ENCODE assay signal across 8 cellular contexts in the genomic region with DNA sequence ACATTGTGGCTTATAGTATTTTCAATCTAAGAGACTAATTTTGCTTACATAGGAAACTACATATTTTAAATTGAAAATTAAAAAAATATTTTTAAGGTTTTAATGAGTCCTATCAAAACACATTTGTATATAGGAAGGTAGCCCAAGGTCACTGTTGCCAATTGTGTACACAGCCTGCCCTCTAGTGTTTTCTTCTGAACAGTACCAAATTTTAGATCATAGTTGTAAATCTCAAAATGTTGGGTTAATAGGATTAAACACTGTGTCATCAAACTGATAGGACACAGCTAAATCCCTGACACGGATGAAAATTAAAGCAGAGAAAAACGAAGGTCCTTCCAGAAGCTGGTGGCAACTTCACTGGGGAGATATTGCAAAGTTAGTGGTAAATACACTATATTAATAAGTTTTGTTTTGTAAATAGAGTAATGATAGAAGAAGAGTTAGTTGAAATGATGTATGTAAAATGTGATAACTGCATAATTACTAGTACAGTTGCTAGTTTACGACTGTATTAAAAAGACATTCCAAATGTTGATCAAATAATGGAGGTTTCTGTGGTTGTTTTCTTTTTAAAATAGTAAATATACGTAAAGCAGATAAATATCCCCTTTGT. TPM values are rescaled to one million over a fixed set of nuclear protein-coding genes. Genes with fewer than 3 reads are reported as not detected.
DNase-seq lines count a peak whose midpoint lies in the region; TF ChIP-seq lines count a peak whose summit lies in the region.
"Had no signal": no experiment of that assay in that cellular context is flagged by ENCODE, and none has a peak within 500 bp of the region (broad histone marks: within the 10 kb centered on the region; RNA-seq: fewer than 3 reads in every experiment).

No MANE protein-coding gene starts in this region.

- no peak overlapping the region for H3K4me3 Mint-ChIP-seq in progenitor cell of endocrine pancreas (ENCODE audit: low read depth)
- no peak overlapping the region for H3K4me3 Mint-ChIP-seq in activated T-helper 1 cell treated with anti-CD3 and anti-CD28 coated beads, Interleukin-12 subunit alpha, Interleukin-12 subunit beta, Interleukin-2, Interleukin-4 antibody, amounts not matched to agents 30 ng/mL and 10 ng/mL and 1 ng/mL, durations not matched to agents 14 hours and 24 hours and 36 hours

- no peaks in the 10 kb centered on the region for H3K9me3 Mint-ChIP-seq in progenitor cell of endocrine pancreas (ENCODE audit: low read depth)
- no peaks in the 10 kb centered on the region for H3K9me3 Mint-ChIP-seq in activated T-helper 1 cell treated with anti-CD3 and anti-CD28 coated beads, Interleukin-12 subunit alpha, Interleukin-12 subunit beta, Interleukin-2, Interleukin-4 antibody, amounts not matched to agents 30 ng/mL and 10 ng/mL and 1 ng/mL, durations not matched to agents 14 hours and 24 hours and 36 hours

- no peaks in the 10 kb centered on the region for H3K4me1 Mint-ChIP-seq in progenitor cell of endocrine pancreas (ENCODE audit: low read depth)
- no peaks in the 10 kb centered on the region for H3K4me1 Mint-ChIP-seq in activated T-helper 1 cell treated with anti-CD3 and anti-CD28 coated beads, Interleukin-12 subunit alpha, Interleukin-12 subunit beta, Interleukin-2, Interleukin-4 antibody, amounts not matched to agents 30 ng/mL and 10 ng/mL and 1 ng/mL, durations not matched to agents 14 hours and 24 hours and 36 hours (ENCODE audit: low read depth)

- peak; percentile 21 for DNase-seq in GDM1 (lab: John Stamatoyannopoulos, UW)
- peak; percentile 62 for DNase-seq in SK-MEL-5 (ENCODE audit: low read depth, low spot score)
- peak; percentile 77 for DNase-seq in fibroblast of pulmonary artery (ENCODE audit: low read depth)
- no peak for DNase-seq in progenitor cell of endocrine pancreas (ENCODE audit: low spot score, unreplicated experiment)
- DNase-seq in foreskin melanocyte = no peak
- no peak for DNase-seq in activated T-helper 1 cell treated with anti-CD3 and anti-CD28 coated beads, Interleukin-12 subunit alpha, Interleukin-12 subunit beta, Interleukin-2, Interleukin-4 antibody, amounts not matched to agents 30 ng/mL and 10 ng/mL and 1 ng/mL, durations not matched to agents 14 hours and 24 hours and 36 hours (ENCODE audit: low spot score)

- no peaks in the 10 kb centered on the region for H4K20me1 ChIP-seq in KMS-11 (ENCODE audit: insufficient read depth)

- H3K4me3 ChIP-seq in KMS-11 (IDR thresholded peaks at IDR 0.05; ENCODE audit: insufficient read depth, low read depth, low read length) (no peak overlapping the region), fibroblast of pulmonary artery (replicated peaks; ENCODE audit: low read depth, low read length) (no peak overlapping the region)
- H3K4me3 ChIP-seq: skin epidermis had no signal

- H3K4me1 ChIP-seq in KMS-11 (ENCODE audit: low read depth, poor library complexity, severe bottlenecking) = peaks cover 3% of the 10 kb centered on the region

- peaks cover 3% of the 10 kb centered on the region for H3K27me3 Mint-ChIP-seq in progenitor cell of endocrine pancreas
- peaks cover 11% of the 10 kb centered on the region for H3K27me3 Mint-ChIP-seq in activated T-helper 1 cell treated with anti-CD3 and anti-CD28 coated beads, Interleukin-12 subunit alpha, Interleukin-12 subunit beta, Interleukin-2, Interleukin-4 antibody, amounts not matched to agents 30 ng/mL and 10 ng/mL and 1 ng/mL, durations not matched to agents 14 hours and 24 hours and 36 hours (ENCODE audit: insufficient read depth)

- intact Hi-C loops in activated T-helper 1 cell treated with anti-CD3 and anti-CD28 coated beads, Interleukin-12 subunit alpha, Interleukin-12 subunit beta, Interleukin-2, Interleukin-4 antibody, amounts not matched to agents 30 ng/mL and 10 ng/mL and 1 ng/mL, durations not matched to agents 14 hours and 24 hours and 36 hours (cut with micrococcal nuclease) = loop anchor here (1.0 to 10.0 kb wide), 5 partner anchors 19 to 504 kb away; partner anchors contain the start of gene THOC1

- H3K27ac Mint-ChIP-seq in progenitor cell of endocrine pancreas = no peak overlapping the region
- no peak overlapping the region for H3K27ac Mint-ChIP-seq in activated T-helper 1 cell treated with anti-CD3 and anti-CD28 coated beads, Interleukin-12 subunit alpha, Interleukin-12 subunit beta, Interleukin-2, Interleukin-4 antibody, amounts not matched to agents 30 ng/mL and 10 ng/mL and 1 ng/mL, durations not matched to agents 14 hours and 24 hours and 36 hours

- no peaks in the 10 kb centered on the region for H3K79me2 ChIP-seq in KMS-11 (ENCODE audit: insufficient read depth, low read depth)

- H3K27me3 ChIP-seq in KMS-11 (ENCODE audit: insufficient read depth, low read depth) = no peaks in the 10 kb centered on the region

- no peaks in the 10 kb centered on the region for H3K36me3 ChIP-seq in KMS-11 (ENCODE audit: insufficient read depth)

- in situ Hi-C loops in SK-MEL-5 (cut with HindIII; ENCODE audit: low pct_unique_long_range_greater_than_20kb, low sequenced_read_pairs) = no loop called here

- H3K27ac ChIP-seq in KMS-11 = no peak overlapping the region

- H3K4me2 ChIP-seq in KMS-11 = no peak overlapping the region

- H2AFZ ChIP-seq in KMS-11 (ENCODE audit: low read depth) = no peak overlapping the region

- peak; percentile 78 for TF ChIP-seq CTCF in KMS-11 (conservative IDR thresholded peaks at IDR 0.05; ENCODE audit: low read depth, low read length)
- peak; percentile 76 for TF ChIP-seq CTCF in fibroblast of pulmonary artery (IDR thresholded peaks at IDR 0.05; ENCODE audit: low read length, missing control alignments)
- TF ChIP-seq CTCF in progenitor cell of endocrine pancreas (IDR thresholded peaks at IDR 0.05; ENCODE audit: unreplicated experiment) = peak; percentile 83

- H3K9ac ChIP-seq in KMS-11 = no peak overlapping the region

- no peaks in the 10 kb centered on the region for H3K36me3 Mint-ChIP-seq in progenitor cell of endocrine pancreas (ENCODE audit: insufficient read depth)
- H3K36me3 Mint-ChIP-seq in activated T-helper 1 cell treated with anti-CD3 and anti-CD28 coated beads, Interleukin-12 subunit alpha, Interleukin-12 subunit beta, Interleukin-2, Interleukin-4 antibody, amounts not matched to agents 30 ng/mL and 10 ng/mL and 1 ng/mL, durations not matched to agents 14 hours and 24 hours and 36 hours (ENCODE audit: low read depth) = no peaks in the 10 kb centered on the region

RNA-seq across cellular contexts. Expression of gene CLUL1, which starts 19.7 kb away (rescaled TPM):
- total RNA-seq in SK-MEL-5 (2014; rRNA removed; shearing (Covaris generic)) = 0.32 and 0.48 TPM in 2 replicates
- polyA plus RNA-seq in SK-MEL-5 (2015; cell fraction: cytosol; rRNA removed) = 1.6 TPM in 1 of 2 replicates, not detected in the other
- polyA plus RNA-seq in SK-MEL-5 (2015; cell fraction: nucleus; rRNA removed) = not detected in 2 replicates
- 7.4 and 8.0 TPM in 2 replicates for total RNA-seq in progenitor cell of endocrine pancreas
- not detected in 2 replicates for total RNA-seq in activated T-helper 1 cell treated with anti-CD3 and anti-CD28 coated beads, Interleukin-12 subunit alpha, Interleukin-12 subunit beta, Interleukin-2, Interleukin-4 antibody, amounts not matched to agents 30 ng/mL and 10 ng/mL and 1 ng/mL, durations not matched to agents 14 hours and 24 hours and 36 hours

RNA-seq across cellular contexts. Expression of gene CETN1, which starts 36.3 kb away (rescaled TPM):
- not detected in 2 replicates for total RNA-seq in SK-MEL-5 (2014; rRNA removed; shearing (Covaris generic))
- polyA plus RNA-seq in SK-MEL-5 (2015; cell fraction: cytosol; rRNA removed) = not detected in 2 replicates
- not detected in 2 replicates for polyA plus RNA-seq in SK-MEL-5 (2015; cell fraction: nucleus; rRNA removed)
- total RNA-seq in progenitor cell of endocrine pancreas = not detected in 2 replicates
- total RNA-seq in activated T-helper 1 cell treated with anti-CD3 and anti-CD28 coated beads, Interleukin-12 subunit alpha, Interleukin-12 subunit beta, Interleukin-2, Interleukin-4 antibody, amounts not matched to agents 30 ng/mL and 10 ng/mL and 1 ng/mL, durations not matched to agents 14 hours and 24 hours and 36 hours = not detected in 2 replicates

RNA-seq across cellular contexts. Expression of gene TYMS, which starts 41.0 kb away (rescaled TPM):
- total RNA-seq in SK-MEL-5 (2014; rRNA removed; shearing (Covaris generic)) = 27.4 and 30.4 TPM in 2 replicates
- polyA plus RNA-seq in SK-MEL-5 (2015; cell fraction: cytosol; rRNA removed) = 158 and 171 TPM in 2 replicates
- 81.1 and 82.7 TPM in 2 replicates for polyA plus RNA-seq in SK-MEL-5 (2015; cell fraction: nucleus; rRNA removed)
- total RNA-seq in progenitor cell of endocrine pancreas = 67.4 and 81.6 TPM in 2 replicates
- 246 and 257 TPM in 2 replicates for total RNA-seq in activated T-helper 1 cell treated with anti-CD3 and anti-CD28 coated beads, Interleukin-12 subunit alpha, Interleukin-12 subunit beta, Interleukin-2, Interleukin-4 antibody, amounts not matched to agents 30 ng/mL and 10 ng/mL and 1 ng/mL, durations not matched to agents 14 hours and 24 hours and 36 hours

Comparison
In these comparisons a context has a peak if more than half of its experiments do, and no peak if none do; other contexts are left out.
1. DNase-seq: peak in GDM1 (single experiment), SK-MEL-5 (single experiment) and fibroblast of pulmonary artery (single experiment); none in progenitor cell of endocrine pancreas (single experiment), foreskin melanocyte (single experiment) and activated T-helper 1 cell treated with anti-CD3 and anti-CD28 coated beads, Interleukin-12 subunit alpha, Interleukin-12 subunit beta, Interleukin-2, Interleukin-4 antibody, amounts not matched to agents 30 ng/mL and 10 ng/mL and 1 ng/mL, durations not matched to agents 14 hours and 24 hours and 36 hours (single experiment).
2. Peak in every context shown above with its lines, with median percentiles within 50 percentile points of each other: CTCF ChIP-seq.